Comparison of ENCODE assay signal across 8 cellular contexts in the genomic region with DNA sequence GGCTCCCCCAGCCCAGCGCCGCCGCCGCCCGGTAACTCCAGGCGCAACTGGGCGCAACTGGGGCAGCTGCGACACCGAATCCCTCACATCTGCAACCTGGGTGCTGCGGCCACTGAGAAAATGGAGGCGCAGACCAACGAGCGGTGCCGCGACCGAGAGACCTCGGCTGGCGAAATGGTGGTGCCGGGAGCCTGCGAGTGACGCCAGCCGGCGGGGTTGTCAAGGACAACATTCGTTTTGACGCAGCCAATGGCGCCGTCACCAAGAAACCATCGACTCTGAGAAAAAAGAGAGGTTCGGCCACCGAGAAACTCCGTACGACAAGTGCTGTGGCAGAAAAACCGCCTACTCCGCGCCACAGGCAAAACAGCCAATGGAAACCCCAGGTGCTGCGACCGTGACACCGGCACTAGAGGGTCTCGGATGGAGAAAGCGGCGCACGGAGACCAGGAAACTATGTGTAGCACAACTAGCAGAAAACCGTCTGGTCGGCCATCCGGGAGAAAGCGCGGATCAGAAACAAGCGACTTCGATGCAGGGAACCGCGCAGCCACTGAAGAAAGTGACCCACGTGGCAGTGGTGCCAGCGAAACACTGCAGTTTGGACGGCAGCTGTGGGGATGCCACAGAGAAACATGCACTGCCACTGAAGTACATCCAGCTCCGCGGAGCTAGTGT.
DNase-seq lines count a peak whose midpoint lies in the region; ATAC-seq and TF ChIP-seq lines count a peak whose summit lies in the region.

No MANE protein-coding gene starts in this region.

- H3K27me3 ChIP-seq in testis (no peaks in the 10 kb centered on the region), H7 (ENCODE audit: control insufficient read depth, insufficient read depth, low read length) (no peaks in the 10 kb centered on the region)

- TF ChIP-seq POLR2A in testis (IDR thresholded peaks at IDR 0.05): no peak

- peaks cover 15% of the 10 kb centered on the region for H3K36me3 Mint-ChIP-seq in activated CD4-positive, alpha-beta T cell treated with anti-CD3 and anti-CD28 coated beads, Interleukin-2, amount 10 ng/mL, durations not matched to agents 7 days and 5 days (ENCODE audit: low read depth)
- H3K36me3 Mint-ChIP-seq in natural killer cell treated with Interleukin-12 subunit alpha and Interleukin-12 subunit beta and Interleukin-15 and Interleukin-18, amount 100 ng/mL, for 72 hours: peaks cover 5% of the 10 kb centered on the region

- POLR2A ChIA-PET in activated CD4-positive, alpha-beta T cell treated with anti-CD3 and anti-CD28 coated beads, Interleukin-2, amount 10 ng/mL, durations not matched to agents 7 days and 5 days (lab: Charles Lee): interaction anchor here (0.6 to 2.0 kb wide), 6 partner anchors 40 to 142 kb away, joined by 3 to 11 read pairs (median 6); no protein-coding TSS in a partner anchor

- CTCF ChIA-PET in activated CD4-positive, alpha-beta T cell treated with anti-CD3 and anti-CD28 coated beads, Interleukin-2, amount 10 ng/mL, durations not matched to agents 7 days and 5 days (lab: Charles Lee): interaction anchor here (0.8 to 2.5 kb wide), 9 partner anchors 23 to 154 kb away, joined by 3 to 19 read pairs (median 5); no protein-coding TSS in a partner anchor

- WGBS in testis, 2 donors: 2 to 5% methylated on average over 38 to 56 of the region's 56 CpGs

- H3K27ac ChIP-seq in testis: peak overlapping the region in 1 of 2 donors; percentile 75

- TF ChIP-seq CTCF in testis (IDR thresholded peaks at IDR 0.05): no peak

- intact Hi-C loops in testis (cut with DNase I; ENCODE audit: low total_unique reads): loop anchor here (5.0 kb wide), 1 partner anchor 91 kb away; a partner anchor contains a TSS

- peak overlapping the region; percentile 40 to 44 for H3K4me3 ChIP-seq in testis
- H3K4me3 ChIP-seq in H7 (ENCODE audit: insufficient read depth, low read depth, low read length): no peak overlapping the region

- H3K9me3 Mint-ChIP-seq in activated CD4-positive, alpha-beta T cell treated with anti-CD3 and anti-CD28 coated beads, Interleukin-2, amount 10 ng/mL, durations not matched to agents 7 days and 5 days: peaks cover 7% of the 10 kb centered on the region
- no peaks in the 10 kb centered on the region for H3K9me3 Mint-ChIP-seq in natural killer cell treated with Interleukin-12 subunit alpha and Interleukin-12 subunit beta and Interleukin-15 and Interleukin-18, amount 100 ng/mL, for 72 hours

- peak; percentile 40 for ATAC-seq in GM21723 (IDR thresholded peaks at IDR 0.05; ENCODE audit: unreplicated experiment)
- peak; percentile 58 to 66 for ATAC-seq in natural killer cell treated with Interleukin-12 subunit alpha and Interleukin-12 subunit beta and Interleukin-15 and Interleukin-18, amount 100 ng/mL, for 72 hours

- peaks cover 42% of the 10 kb centered on the region for H3K4me1 Mint-ChIP-seq in activated CD4-positive, alpha-beta T cell treated with anti-CD3 and anti-CD28 coated beads, Interleukin-2, amount 10 ng/mL, durations not matched to agents 7 days and 5 days
- H3K4me1 Mint-ChIP-seq in natural killer cell treated with Interleukin-12 subunit alpha and Interleukin-12 subunit beta and Interleukin-15 and Interleukin-18, amount 100 ng/mL, for 72 hours (ENCODE audit: low read depth in 2 of 2): peaks cover 33 to 38% of the 10 kb centered on the region in 2 donors

- H3K36me3 ChIP-seq in testis (ENCODE audit: low read depth, missing control alignments): no peaks in the 10 kb centered on the region
- no peaks in the 10 kb centered on the region for H3K36me3 ChIP-seq in H7 (replicated peaks; ENCODE audit: control insufficient read depth, insufficient read depth, low read length)

- H3K9me3 ChIP-seq in testis: no peaks in the 10 kb centered on the region

- H3K27me3 Mint-ChIP-seq in activated CD4-positive, alpha-beta T cell treated with anti-CD3 and anti-CD28 coated beads, Interleukin-2, amount 10 ng/mL, durations not matched to agents 7 days and 5 days: no peaks in the 10 kb centered on the region
- no peaks in the 10 kb centered on the region for H3K27me3 Mint-ChIP-seq in natural killer cell treated with Interleukin-12 subunit alpha and Interleukin-12 subunit beta and Interleukin-15 and Interleukin-18, amount 100 ng/mL, for 72 hours

- peak overlapping the region; percentile 100 for H3K27ac Mint-ChIP-seq in activated CD4-positive, alpha-beta T cell treated with anti-CD3 and anti-CD28 coated beads, Interleukin-2, amount 10 ng/mL, durations not matched to agents 7 days and 5 days
- H3K27ac Mint-ChIP-seq in natural killer cell treated with Interleukin-12 subunit alpha and Interleukin-12 subunit beta and Interleukin-15 and Interleukin-18, amount 100 ng/mL, for 72 hours: peak overlapping the region; percentile 95 to 98

- peak overlapping the region; percentile 84 for H3K4me3 Mint-ChIP-seq in activated CD4-positive, alpha-beta T cell treated with anti-CD3 and anti-CD28 coated beads, Interleukin-2, amount 10 ng/mL, durations not matched to agents 7 days and 5 days
- H3K4me3 Mint-ChIP-seq in natural killer cell treated with Interleukin-12 subunit alpha and Interleukin-12 subunit beta and Interleukin-15 and Interleukin-18, amount 100 ng/mL, for 72 hours: peak overlapping the region; percentile 97

- DNase-seq in DMS79 (lab: John Stamatoyannopoulos, UW) (peak; percentile 88), NCI-H1417 (lab: John Stamatoyannopoulos, UW) (peak; percentile 87 to 93 (median 92)), dermis blood vessel endothelial cell (peak; percentile 72), testis (no peak), H7 (no peak)
- DNase-seq in activated CD4-positive, alpha-beta T cell treated with anti-CD3 and anti-CD28 coated beads, Interleukin-2, amount 10 ng/mL, durations not matched to agents 7 days and 5 days: peak; percentile 86
- peak; percentile 70 for DNase-seq in natural killer cell treated with Interleukin-12 subunit alpha and Interleukin-12 subunit beta and Interleukin-15 and Interleukin-18, amount 100 ng/mL, for 72 hours (ENCODE audit: low spot score)

- no peaks in the 10 kb centered on the region for H3K4me1 ChIP-seq in testis

Comparison
In these comparisons a context has a peak if more than half of its experiments do, and no peak if none do; other contexts are left out.
1. DNase-seq: peak in DMS79 (single experiment), NCI-H1417 (3 of 3), activated CD4-positive, alpha-beta T cell treated with anti-CD3 and anti-CD28 coated beads, Interleukin-2, amount 10 ng/mL, durations not matched to agents 7 days and 5 days (single experiment), dermis blood vessel endothelial cell (single experiment) and natural killer cell treated with Interleukin-12 subunit alpha and Interleukin-12 subunit beta and Interleukin-15 and Interleukin-18, amount 100 ng/mL, for 72 hours (single experiment); none in testis (single experiment) and H7 (single experiment).